ENCODE assay signal across 14 cellular contexts in genomic region chr9:93665128-93665565, GRCh38.
"Had no signal": no experiment of that assay in that cellular context is flagged by ENCODE, and none has a peak within 500 bp of the region (broad histone marks: within the 10 kb centered on the region; RNA-seq: fewer than 3 reads in every experiment).

No MANE protein-coding gene starts in this region.

- H3K27ac ChIP-seq: brain microvascular endothelial cell, neural progenitor cell, pancreas, tibial nerve had no signal

- H2AFZ ChIP-seq: neural progenitor cell had no signal

- H3K36me3 Mint-ChIP-seq: activated naive CD8-positive, alpha-beta T cell; immature natural killer cell had no signal

- H3K4me2 ChIP-seq: neural progenitor cell had no signal

- H3K4me3 Mint-ChIP-seq: activated naive CD8-positive, alpha-beta T cell; activated T-cell treated with anti-CD3 and anti-CD28 coated beads, Interleukin-2, amount 50 U/mL, for 24 hours; immature natural killer cell; naive B cell; neural progenitor cell had no signal

- H3K9ac ChIP-seq: neural progenitor cell had no signal

- H3K9me3 ChIP-seq: pancreas, tibial nerve had no signal

- H3K9me3 Mint-ChIP-seq: activated T-cell treated with anti-CD3 and anti-CD28 coated beads, Interleukin-2, amount 50 U/mL, for 24 hours; immature natural killer cell; naive B cell; neural progenitor cell had no signal

- H3K27me3 ChIP-seq: brain microvascular endothelial cell, neural progenitor cell, pancreas, tibial nerve had no signal

- ATAC-seq: pancreas had no signal

- H3K27ac Mint-ChIP-seq: activated naive CD8-positive, alpha-beta T cell; activated T-cell treated with anti-CD3 and anti-CD28 coated beads, Interleukin-2, amount 50 U/mL, for 24 hours; immature natural killer cell; naive B cell; neural progenitor cell had no signal

- FAIRE-seq: pancreas had no signal

- DNase-seq: activated CD4-positive, alpha-beta T cell treated with anti-CD3 and anti-CD28 coated beads, Interleukin-2, amount 50 U/mL, for 1 hour; activated T-cell treated with anti-CD3 and anti-CD28 coated beads, Interleukin-2, amount 50 U/mL, for 24 hours; brain microvascular endothelial cell; effector CD8-positive, alpha-beta T cell; foreskin fibroblast; immature natural killer cell; naive B cell; stimulated activated CD4-positive, alpha-beta T cell treated with anti-CD3 and anti-CD28 coated beads, Interleukin-15, amount 100 ng/mL, for 24 hours; stimulated activated CD4-positive, alpha-beta T cell treated with anti-CD3 and anti-CD28 coated beads, Interleukin-4, amount 100 ng/mL, for 1 hour; stimulated activated naive CD4-positive, alpha-beta T cell had no signal

- H3K4me1 ChIP-seq: pancreas, tibial nerve had no signal

- H3K36me3 ChIP-seq: brain microvascular endothelial cell, neural progenitor cell, pancreas had no signal

- H3K4me3 ChIP-seq: neural progenitor cell, pancreas, tibial nerve had no signal

- H3K27me3 Mint-ChIP-seq: activated naive CD8-positive, alpha-beta T cell; activated T-cell treated with anti-CD3 and anti-CD28 coated beads, Interleukin-2, amount 50 U/mL, for 24 hours; naive B cell had no signal
